ENCODE assay signal across 1 cellular context in genomic region chr10:63521389-63522128, GRCh38.
TF ChIP-seq lines count a peak whose summit lies in the region.

REEP3 (plus strand) TSS chr10:63521401; CDS start chr10:63521546, 145 bp downstream.

TF ChIP-seq in HepG2, 621 proteins besides CTCF, POLR2A, EP300 and RAD21 (continued from another document and continues in another):
- TF ChIP-seq ZNF574 (CRISPR knock-in tag; IDR thresholded peaks at IDR 0.05): peak; percentile 47; the same call in 1 of the 2 replicates
- no peak for TF ChIP-seq MED13 (CRISPR knock-in tag; IDR thresholded peaks at IDR 0.05)
- TF ChIP-seq ZNF784 (CRISPR knock-in tag; IDR thresholded peaks at IDR 0.05; ENCODE audit: borderline replicate concordance): peak; percentile 34; the same call in 1 of the 2 replicates
- peak; percentile 59 for TF ChIP-seq MAX (IDR thresholded peaks at IDR 0.05)
- peak; percentile 93 for TF ChIP-seq KMT2A (CRISPR knock-in tag; IDR thresholded peaks at IDR 0.05)
- peak; percentile 44; the same call in 1 of the 2 replicates for TF ChIP-seq ATF7-NPFF (CRISPR knock-in tag; IDR thresholded peaks at IDR 0.05; ENCODE audit: low read depth)
- TF ChIP-seq KLF16 (CRISPR knock-in tag; IDR thresholded peaks at IDR 0.05): 0 out of 4 replicates have a peak, but pooled peaks of 1 of the 2 experiments have one; percentile 13
- no peak for TF ChIP-seq RAD51 (IDR thresholded peaks at IDR 0.05; ENCODE audit: borderline replicate concordance)
- TF ChIP-seq CBX1 (IDR thresholded peaks at IDR 0.05; ENCODE audit: low read depth): peak; percentile 15
- no peak for TF ChIP-seq SIX4 (CRISPR knock-in tag; IDR thresholded peaks at IDR 0.05)
- peak; percentile 85 for TF ChIP-seq RBFOX2 (IDR thresholded peaks at IDR 0.05; ENCODE audit: low read depth, low read length)
- peak; percentile 56; the same call in 1 of the 2 replicates for TF ChIP-seq CREBL2 (CRISPR knock-in tag; IDR thresholded peaks at IDR 0.05; ENCODE audit: borderline replicate concordance)
- peak; percentile 62; the same call in 1 of the 2 replicates for TF ChIP-seq ZNF441 (CRISPR knock-in tag; IDR thresholded peaks at IDR 0.05; ENCODE audit: borderline replicate concordance)
- TF ChIP-seq SMAD9 (CRISPR knock-in tag; IDR thresholded peaks at IDR 0.05): no peak
- TF ChIP-seq ZNF777 (CRISPR knock-in tag; IDR thresholded peaks at IDR 0.05): peak; percentile 52; the same call in 1 of the 2 replicates
- TF ChIP-seq ZNF891 (CRISPR knock-in tag; IDR thresholded peaks at IDR 0.05): no peak; the same call in 1 of the 2 replicates
- TF ChIP-seq ZNF558 (CRISPR knock-in tag; IDR thresholded peaks at IDR 0.05; ENCODE audit: borderline replicate concordance): 0 out of 2 replicates have a peak, but pooled peaks have one; percentile 36
- TF ChIP-seq ERF (CRISPR knock-in tag; IDR thresholded peaks at IDR 0.05): 0 out of 2 replicates have a peak, but pooled peaks have one; percentile 28
- 0 out of 2 replicates have a peak, but pooled peaks have one; percentile 3 for TF ChIP-seq POGZ (CRISPR knock-in tag; IDR thresholded peaks at IDR 0.05)
- no peak for TF ChIP-seq SMYD3 (CRISPR knock-in tag; IDR thresholded peaks at IDR 0.05)
- TF ChIP-seq ZNF138 (CRISPR knock-in tag; IDR thresholded peaks at IDR 0.05; ENCODE audit: low read depth): peak; percentile 63
- TF ChIP-seq ARNT2 (CRISPR knock-in tag; IDR thresholded peaks at IDR 0.05; ENCODE audit: low read depth): peak; percentile 81
- TF ChIP-seq EED (CRISPR knock-in tag; IDR thresholded peaks at IDR 0.05): 0 out of 2 replicates have a peak, but pooled peaks have one; percentile 29
- peak; percentile 45; the same call in 1 of the 2 replicates for TF ChIP-seq LCORL (IDR thresholded peaks at IDR 0.05)
- TF ChIP-seq LCORL (CRISPR knock-in tag; IDR thresholded peaks at IDR 0.05): peak; percentile 51; the same call in 1 of the 2 replicates
- peak; percentile 42; the same call in 1 of the 2 replicates for TF ChIP-seq TBX2 (CRISPR knock-in tag; IDR thresholded peaks at IDR 0.05; ENCODE audit: borderline replicate concordance)
- 0 out of 2 replicates have a peak, but pooled peaks have one; percentile 13 for TF ChIP-seq FOSL1 (CRISPR knock-in tag; IDR thresholded peaks at IDR 0.05; ENCODE audit: borderline replicate concordance)
- peak; percentile 48; the same call in 1 of the 2 replicates for TF ChIP-seq ZNF563 (CRISPR knock-in tag; IDR thresholded peaks at IDR 0.05)
- 0 out of 2 replicates have a peak, but pooled peaks have one; percentile 20 for TF ChIP-seq ARID2 (CRISPR knock-in tag; IDR thresholded peaks at IDR 0.05; ENCODE audit: borderline replicate concordance)
- TF ChIP-seq ZNF773 (CRISPR knock-in tag; IDR thresholded peaks at IDR 0.05; ENCODE audit: borderline replicate concordance): 0 out of 2 replicates have a peak, but pooled peaks have one; percentile 41
- TF ChIP-seq ZNF562 (CRISPR knock-in tag; IDR thresholded peaks at IDR 0.05; ENCODE audit: borderline replicate concordance): 0 out of 2 replicates have a peak, but pooled peaks have one; percentile 27
- peak; percentile 41; the same call in 1 of the 2 replicates for TF ChIP-seq ZNF333 (CRISPR knock-in tag; IDR thresholded peaks at IDR 0.05; ENCODE audit: borderline replicate concordance)
- TF ChIP-seq HDAC1 (CRISPR knock-in tag; IDR thresholded peaks at IDR 0.05): peak; percentile 78
- peak; percentile 29; the same call in 1 of the 2 replicates for TF ChIP-seq FOXK1 (CRISPR knock-in tag; IDR thresholded peaks at IDR 0.05; ENCODE audit: borderline replicate concordance, low read depth)
- TF ChIP-seq ZFY (CRISPR knock-in tag; IDR thresholded peaks at IDR 0.05): peak; percentile 96
- peak; percentile 74; the same call in 1 of the 2 replicates for TF ChIP-seq GPN1 (CRISPR knock-in tag; IDR thresholded peaks at IDR 0.05; ENCODE audit: borderline replicate concordance)
- 0 out of 2 replicates have a peak, but pooled peaks have one; percentile 20 for TF ChIP-seq NFAT5 (CRISPR knock-in tag; IDR thresholded peaks at IDR 0.05)
- TF ChIP-seq SNAPC5 (CRISPR knock-in tag; IDR thresholded peaks at IDR 0.05; ENCODE audit: borderline replicate concordance): 0 out of 2 replicates have a peak, but pooled peaks have one; percentile 44
- peak; percentile 81; the same call in 1 of the 2 replicates for TF ChIP-seq TFDP1 (CRISPR knock-in tag; IDR thresholded peaks at IDR 0.05; ENCODE audit: borderline replicate concordance)
- TF ChIP-seq MYPOP (CRISPR knock-in tag; IDR thresholded peaks at IDR 0.05): peak; percentile 26
- peak; percentile 93 for TF ChIP-seq ASH2L (IDR thresholded peaks at IDR 0.05; ENCODE audit: insufficient read length, low read depth, low read length)
- peak; percentile 78; the same call in 1 of the 2 replicates for TF ChIP-seq ZNF329 (CRISPR knock-in tag; IDR thresholded peaks at IDR 0.05; ENCODE audit: low read depth)
- no peak for TF ChIP-seq TRAFD1 (CRISPR knock-in tag; IDR thresholded peaks at IDR 0.05; ENCODE audit: borderline replicate concordance)
- TF ChIP-seq ZBTB33 (CRISPR knock-in tag; IDR thresholded peaks at IDR 0.05): 0 out of 2 replicates have a peak, but pooled peaks have one; percentile 6
- peak; percentile 62 for TF ChIP-seq SKI (IDR thresholded peaks at IDR 0.05; ENCODE audit: partially characterized antibody)
- no peak for TF ChIP-seq ESRRA (CRISPR knock-in tag; IDR thresholded peaks at IDR 0.05; ENCODE audit: low read depth)
